1 cellular context compared by ENCODE assay signal in the genomic region with DNA sequence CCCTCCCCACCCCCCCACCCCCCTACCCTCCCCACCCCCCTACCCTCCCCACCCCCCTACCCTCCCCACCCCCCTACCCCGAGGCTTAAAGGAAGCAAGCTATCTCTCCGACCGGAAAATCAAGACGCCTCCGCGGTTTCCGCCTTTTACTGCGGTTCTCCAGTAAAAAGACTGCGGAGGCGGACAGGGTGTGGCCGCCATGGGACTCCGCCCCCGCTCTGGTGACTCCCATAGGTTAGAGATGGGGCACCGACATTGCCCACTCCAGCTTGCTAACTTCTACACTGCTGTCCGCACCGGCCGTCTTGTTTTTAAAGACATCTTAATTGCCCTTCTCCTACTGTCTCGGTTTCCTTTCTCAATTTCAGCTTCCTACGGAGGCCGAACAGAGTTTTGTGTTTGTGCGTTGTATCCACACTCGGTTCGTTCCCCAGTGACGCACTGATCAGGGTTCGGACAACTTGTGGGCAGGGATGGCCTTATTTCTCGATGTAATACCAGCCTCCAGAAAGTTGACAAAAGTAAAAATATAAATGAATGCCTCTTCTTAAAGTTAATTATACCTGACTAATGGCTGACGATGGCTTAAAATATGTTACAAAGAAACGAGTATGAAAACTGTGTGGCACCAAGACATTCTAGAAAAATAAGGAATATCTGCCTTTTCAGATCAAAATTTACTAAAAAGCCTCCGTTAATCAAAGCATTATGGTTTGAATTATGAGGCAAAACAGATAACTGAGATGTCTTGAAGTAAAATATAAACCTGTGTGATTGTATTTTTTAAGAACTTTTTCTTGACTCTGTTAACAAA.
TF ChIP-seq lines count a peak whose summit lies in the region.

No MANE protein-coding gene starts in this region.

TF ChIP-seq in GM12878, 131 proteins besides CTCF, POLR2A, EP300 and RAD21:
- TF ChIP-seq TCF7 (IDR thresholded peaks at IDR 0.05; ENCODE audit: borderline replicate concordance) = no peak
- TF ChIP-seq CEBPB (IDR thresholded peaks at IDR 0.05; ENCODE audit: borderline replicate concordance in 1 of 2, low read depth in 2 of 2, low read length in 2 of 2) = no peak
- TF ChIP-seq TARDBP (IDR thresholded peaks at IDR 0.05; ENCODE audit: borderline replicate concordance) = no peak
- TF ChIP-seq TBL1XR1 (IDR thresholded peaks at IDR 0.05; ENCODE audit: low read depth, low read length) = no peak
- TF ChIP-seq RUNX3 (IDR thresholded peaks at IDR 0.05; ENCODE audit: low read length) = 0 out of 2 replicates have a peak, but pooled peaks have one; percentile 23
- peak in 1 of 2 experiments; percentile 56; a peak in 1 of 3 replicates for TF ChIP-seq EGR1 (IDR thresholded peaks at IDR 0.05; ENCODE audit: borderline replicate concordance in 1 of 2, low read depth in 2 of 2, low read length in 2 of 2)
